ENCODE assay signal across 8 cellular contexts in genomic region chr2:130391872-130392670, GRCh38. TPM values are rescaled to one million over a fixed set of nuclear protein-coding genes. Genes with fewer than 3 reads are reported as not detected.
A peak's percentile ranks its signal among the peaks of the same experiment; 100 is the strongest.
DNase-seq lines count a peak whose midpoint lies in the region; ATAC-seq and TF ChIP-seq lines count a peak whose summit lies in the region.

No MANE protein-coding gene starts in this region.

- H3K4me3 Mint-ChIP-seq in central memory CD8-positive, alpha-beta T cell, result peak overlapping the region; percentile 71

- peaks cover 16% of the 10 kb centered on the region for H3K4me1 Mint-ChIP-seq in central memory CD8-positive, alpha-beta T cell

- H3K4me3 ChIP-seq in tibial artery, result peak overlapping the region; percentile 64 to 92

- intact Hi-C loops in tibial artery (cut with DNase I; ENCODE audit: low total_unique reads), result no loop called here

- H3K4me1 ChIP-seq in tibial artery, result peaks cover 0 to 21% (median 13%) of the 10 kb centered on the region in 4 donors

- H3K9me3 Mint-ChIP-seq in central memory CD8-positive, alpha-beta T cell, result no peaks in the 10 kb centered on the region

- H3K36me3 ChIP-seq in tibial artery, result no peaks in the 10 kb centered on the region

- peak overlapping the region; percentile 83 to 90 for H3K27ac ChIP-seq in tibial artery

- no peak for ATAC-seq in central memory CD8-positive, alpha-beta T cell (replicated peaks; ENCODE audit: extremely low read depth, poor library complexity, severe bottlenecking)
- no peak for ATAC-seq in GM18861 (IDR thresholded peaks at IDR 0.05; ENCODE audit: unreplicated experiment)
- ATAC-seq in GM19351 (IDR thresholded peaks at IDR 0.05; ENCODE audit: unreplicated experiment), result no peak

- no peak for TF ChIP-seq CTCF in tibial artery (IDR thresholded peaks at IDR 0.05)

- H3K9me3 ChIP-seq in tibial artery, result no peaks in the 10 kb centered on the region

- no peaks in the 10 kb centered on the region for H3K27me3 ChIP-seq in tibial artery

- peaks cover 1% of the 10 kb centered on the region for H3K36me3 Mint-ChIP-seq in central memory CD8-positive, alpha-beta T cell (ENCODE audit: insufficient read depth)

- DNase-seq in EH (ENCODE audit: low read depth) (peak; percentile 55), NCI-H345 (lab: John Stamatoyannopoulos, UW) (peak; percentile 52), lung microvascular endothelial cell (ENCODE audit: low read depth in 2 of 2) (peak; percentile 32 to 47), tibial artery (no peak), hepatic stellate cell (ENCODE audit: low spot score) (no peak)
- no peak for DNase-seq in central memory CD8-positive, alpha-beta T cell (ENCODE audit: low spot score in 2 of 2)

- no peak overlapping the region for H3K27ac Mint-ChIP-seq in central memory CD8-positive, alpha-beta T cell (ENCODE audit: low read depth)

- H3K27me3 Mint-ChIP-seq in central memory CD8-positive, alpha-beta T cell, result no peaks in the 10 kb centered on the region

RNA-seq across cellular contexts. Expression of gene PTPN18, which starts 36.2 kb away (rescaled TPM):
- 18.7 and 36.3 TPM in 2 replicates for total RNA-seq in lung microvascular endothelial cell

RNA-seq across cellular contexts. Expression of gene IMP4, which starts 49.4 kb away (rescaled TPM):
- total RNA-seq in lung microvascular endothelial cell, result 63.9 and 88.7 TPM in 2 replicates

Comparison
In these comparisons a context has a peak if more than half of its experiments do, and no peak if none do; other contexts are left out.
1. DNase-seq: peak in EH (single experiment), NCI-H345 (single experiment) and lung microvascular endothelial cell (2 of 2); none in central memory CD8-positive, alpha-beta T cell (0 of 2), tibial artery (0 of 2) and hepatic stellate cell (single experiment).